8 cellular contexts compared by ENCODE assay signal in the genomic region with DNA sequence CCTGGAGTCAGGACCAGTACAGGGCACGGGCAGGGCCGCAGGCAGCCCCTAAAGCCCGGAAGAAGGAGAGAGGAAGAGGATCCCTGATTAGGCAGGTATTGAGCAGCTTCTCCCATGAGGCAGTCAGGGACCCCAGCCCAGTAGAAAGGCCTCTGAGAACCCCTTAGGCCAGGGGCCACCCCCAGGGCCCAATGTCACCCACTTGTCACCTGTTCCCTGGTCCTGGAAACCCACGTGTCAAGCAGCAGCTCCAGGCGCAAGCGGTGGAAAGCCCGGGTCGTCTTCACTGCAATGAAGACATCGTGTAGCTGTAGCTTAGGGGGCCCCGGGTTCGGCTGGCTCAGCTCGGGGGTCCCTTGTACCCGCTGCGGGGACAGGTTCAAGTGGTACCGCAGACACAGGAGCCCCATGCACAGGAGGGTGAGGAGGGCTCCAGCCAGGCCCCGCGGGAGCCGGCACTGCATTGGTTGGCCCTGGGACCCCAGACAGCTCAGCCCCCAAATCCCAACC. TPM values are rescaled to one million over a fixed set of nuclear protein-coding genes. Genes with fewer than 3 reads are reported as not detected.
DNase-seq lines count a peak whose midpoint lies in the region; ATAC-seq and TF ChIP-seq lines count a peak whose summit lies in the region.

No MANE protein-coding gene starts in this region.

- H3K27ac Mint-ChIP-seq in stimulated activated naive CD8-positive, alpha-beta T cell treated with anti-CD3 and anti-CD28 coated beads, Interleukin-15, amount 100 ng/mL, for 72 hours, result peak overlapping the region; percentile 98 to 99

- DNase-seq in heart left ventricle (no peak), left ventricle myocardium superior (no peak), UCSD-AML1 (lab: John Stamatoyannopoulos, UW; ENCODE audit: unreplicated experiment) (peak; percentile 50), esophagus squamous epithelium (lab: John Stamatoyannopoulos, UW) (no peak), smooth muscle cell (lab: John Stamatoyannopoulos, UW; ENCODE audit: unreplicated experiment) (no peak), activated gamma-delta T cell treated with Interleukin-2 at 50 U/mL for 16 hours (no peak), COLO829 (ENCODE audit: low spot score) (no peak)
- peak; percentile 37 to 49 for DNase-seq in stimulated activated naive CD8-positive, alpha-beta T cell treated with anti-CD3 and anti-CD28 coated beads, Interleukin-15, amount 100 ng/mL, for 72 hours

- no peak overlapping the region for H3K4me2 ChIP-seq in smooth muscle cell

- H3K27ac ChIP-seq in heart left ventricle (peak overlapping the region; percentile 55 to 97 (median 84)), esophagus squamous epithelium (peak overlapping the region; percentile 64 to 91 (median 81)), smooth muscle cell (ENCODE audit: low read depth) (no peak overlapping the region)

- peaks cover 73% of the 10 kb centered on the region for H3K4me1 Mint-ChIP-seq in stimulated activated naive CD8-positive, alpha-beta T cell treated with anti-CD3 and anti-CD28 coated beads, Interleukin-15, amount 100 ng/mL, for 72 hours

- no peak overlapping the region for H2AFZ ChIP-seq in smooth muscle cell (ENCODE audit: low read depth)

- peaks cover 0 to 40% (median 17%) of the 10 kb centered on the region in 12 donors for H3K4me1 ChIP-seq in heart left ventricle
- H3K4me1 ChIP-seq in esophagus squamous epithelium, result peaks cover 6 to 35% (median 24%) of the 10 kb centered on the region in 3 donors
- H3K4me1 ChIP-seq in smooth muscle cell (ENCODE audit: low read depth), result peaks cover 18% of the 10 kb centered on the region

- H3K79me2 ChIP-seq in smooth muscle cell (ENCODE audit: low read depth), result no peaks in the 10 kb centered on the region

- intact Hi-C loops in heart left ventricle (cut with DNase I) (loop anchor here in 1 of 10 donors (5.0 kb wide), 1 partner anchor 48 kb away; no protein-coding TSS in a partner anchor), left ventricle myocardium superior (cut with micrococcal nuclease) (no loop called here), esophagus squamous epithelium (cut with DNase I) (no loop called here)

- peaks cover 0 to 18% (median 0%) of the 10 kb centered on the region in 9 donors for H3K27me3 ChIP-seq in heart left ventricle
- H3K27me3 ChIP-seq in esophagus squamous epithelium, result peaks cover 0 to 37% (median 0%) of the 10 kb centered on the region in 4 donors
- no peaks in the 10 kb centered on the region for H3K27me3 ChIP-seq in smooth muscle cell (ENCODE audit: low read depth)

- H3K9me3 Mint-ChIP-seq in stimulated activated naive CD8-positive, alpha-beta T cell treated with anti-CD3 and anti-CD28 coated beads, Interleukin-15, amount 100 ng/mL, for 72 hours, result no peaks in the 10 kb centered on the region

- no peaks in the 10 kb centered on the region for H4K20me1 ChIP-seq in smooth muscle cell (ENCODE audit: low read depth)

- ATAC-seq in heart left ventricle (peak in 1 of 4 donors; percentile 0), left ventricle myocardium superior (no peak)
- ATAC-seq in stimulated activated naive CD8-positive, alpha-beta T cell treated with anti-CD3 and anti-CD28 coated beads, Interleukin-15, amount 100 ng/mL, for 72 hours, result peak; percentile 26

- no peaks in the 10 kb centered on the region for H3K9me3 ChIP-seq in heart left ventricle
- H3K9me3 ChIP-seq in esophagus squamous epithelium, result no peaks in the 10 kb centered on the region
- no peaks in the 10 kb centered on the region for H3K9me3 ChIP-seq in smooth muscle cell (replicated peaks; ENCODE audit: low read depth)

- H3K36me3 ChIP-seq in heart left ventricle (peaks cover 0 to 5% (median 0%) of the 10 kb centered on the region in 9 donors), esophagus squamous epithelium (peaks cover 0 to 11% (median 0%) of the 10 kb centered on the region in 3 donors), smooth muscle cell (ENCODE audit: low read depth) (no peaks in the 10 kb centered on the region)

- H3K27me3 Mint-ChIP-seq in stimulated activated naive CD8-positive, alpha-beta T cell treated with anti-CD3 and anti-CD28 coated beads, Interleukin-15, amount 100 ng/mL, for 72 hours, result no peaks in the 10 kb centered on the region

- TF ChIP-seq POLR2A in heart left ventricle (IDR thresholded peaks at IDR 0.05) (no peak), esophagus squamous epithelium (IDR thresholded peaks at IDR 0.05) (no peak)

- H3K9ac ChIP-seq in smooth muscle cell (ENCODE audit: low read depth), result no peak overlapping the region

- TF ChIP-seq CTCF in heart left ventricle (IDR thresholded peaks at IDR 0.05) (no peak), esophagus squamous epithelium (IDR thresholded peaks at IDR 0.05) (no peak), smooth muscle cell (IDR thresholded peaks at IDR 0.05; ENCODE audit: borderline replicate concordance, insufficient read depth, poor library complexity, severe bottlenecking) (no peak)

- WGBS in heart left ventricle, 4 donors, result 47 to 66% (median 53%) methylated on average over 7 to 18 of the region's 18 CpGs
- WGBS in esophagus squamous epithelium, 2 donors, result 43 to 55% methylated on average over 4 to 7 of the region's 18 CpGs
- 86% methylated on average over 18 of the region's 18 CpGs for WGBS in smooth muscle cell (ENCODE audit: low lambda C conversion rate)

- H3K4me3 ChIP-seq in heart left ventricle (peak overlapping the region; percentile 7 to 77 (median 52)), esophagus squamous epithelium (peak overlapping the region; percentile 30 to 66 (median 48)), smooth muscle cell (no peak overlapping the region)

- peak overlapping the region; percentile 94 to 96 for H3K4me3 Mint-ChIP-seq in stimulated activated naive CD8-positive, alpha-beta T cell treated with anti-CD3 and anti-CD28 coated beads, Interleukin-15, amount 100 ng/mL, for 72 hours

- H3F3A ChIP-seq in smooth muscle cell (ENCODE audit: low read depth), result no peaks in the 10 kb centered on the region

RNA-seq across cellular contexts. Expression of a gene that starts 0.4 kb away (rescaled TPM):
- total RNA-seq in heart left ventricle (10 to 100 TPM in 4 of 9 donors, 1 to 10 TPM in 5; 5.8 to 25.6 (median 9.6) TPM), left ventricle myocardium superior (13.9 TPM), esophagus squamous epithelium (10 to 100 TPM in 1 of 4 donors, 1 to 10 TPM in 3; 3.8 to 10.3 (median 7.9) TPM), smooth muscle cell (not detected in 2 replicates)
- polyA plus RNA-seq in heart left ventricle (10 to 100 TPM in 1 of 2 donors, 1 to 10 TPM in 1; 7.1 to 16.3 TPM), smooth muscle cell (0.40 and 1.2 TPM in 2 replicates)

RNA-seq across cellular contexts. Expression of a gene that starts 33.4 kb away (rescaled TPM):
- total RNA-seq in heart left ventricle (10 to 100 TPM in 3 of 9 donors, 1 to 10 TPM in 6; 5.2 to 12.6 (median 8.1) TPM), left ventricle myocardium superior (10.0 TPM), esophagus squamous epithelium (10 to 100 TPM; 11.6 to 24.1 (median 20.9) TPM), smooth muscle cell (3.7 and 6.0 TPM in 2 replicates)
- polyA plus RNA-seq in heart left ventricle (10 to 100 TPM in 1 of 2 donors, 1 to 10 TPM in 1; 7.8 to 13.9 TPM), smooth muscle cell (2.3 and 5.4 TPM in 2 replicates)

RNA-seq across cellular contexts. Expression of a gene that starts 58.5 kb away (rescaled TPM):
- total RNA-seq in heart left ventricle (under 1 TPM in 5 of 9 donors, not detected in 4; 0.02 to 0.72 (median 0.06) TPM), left ventricle myocardium superior (0.05 TPM), esophagus squamous epithelium (not detected), smooth muscle cell (0.67 and 1.3 TPM in 2 replicates)
- polyA plus RNA-seq in heart left ventricle (under 1 TPM; 0.01 to 0.04 TPM), smooth muscle cell (0.39 and 0.63 TPM in 2 replicates)

Comparison
In these comparisons a context has a peak if more than half of its experiments do, and no peak if none do; other contexts are left out.
1. DNase-seq: peak in UCSD-AML1 (single experiment) and stimulated activated naive CD8-positive, alpha-beta T cell treated with anti-CD3 and anti-CD28 coated beads, Interleukin-15, amount 100 ng/mL, for 72 hours (2 of 2); none in heart left ventricle (0 of 5), left ventricle myocardium superior (single experiment), esophagus squamous epithelium (single experiment), smooth muscle cell (single experiment), activated gamma-delta T cell treated with Interleukin-2 at 50 U/mL for 16 hours (single experiment) and COLO829 (single experiment).